In the genomic region with DNA sequence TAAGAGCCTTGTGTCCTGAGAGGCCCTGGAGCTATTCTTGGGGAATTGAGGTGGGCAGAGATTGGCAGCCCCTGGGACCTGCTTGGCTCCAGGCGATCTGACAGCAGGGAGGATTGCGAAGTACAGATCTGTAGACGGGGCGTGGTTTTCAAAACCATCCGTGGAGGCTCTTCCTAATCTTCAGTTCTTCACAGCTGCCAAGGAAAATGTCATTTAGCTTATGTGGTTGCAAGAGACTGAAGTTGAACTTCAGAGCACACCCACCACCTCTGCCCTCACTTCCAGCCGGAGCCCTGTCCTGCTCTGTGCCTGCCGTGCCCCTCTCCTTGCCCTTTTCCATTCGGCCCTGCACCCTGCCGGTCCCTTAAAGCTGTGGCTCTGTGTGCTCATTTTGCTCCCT, we compare ENCODE assay signal across 1 cellular context.
TF ChIP-seq lines count a peak whose summit lies in the region.

No MANE protein-coding gene starts in this region.

TF ChIP-seq in IMR-90, 13 proteins besides CTCF, POLR2A, EP300 and RAD21:
- TF ChIP-seq FOS (IDR thresholded peaks at IDR 0.05; ENCODE audit: low read depth, low read length) (no peak), RFX5 (IDR thresholded peaks at IDR 0.05; ENCODE audit: low read depth, low read length) (no peak), USF2 (IDR thresholded peaks at IDR 0.05; ENCODE audit: low read depth, low read length) (no peak), NFE2L2 (IDR thresholded peaks at IDR 0.05; ENCODE audit: low read depth, low read length) (no peak), RCOR1 (IDR thresholded peaks at IDR 0.05; ENCODE audit: insufficient replicate concordance, low read length) (no peak), BHLHE40 (IDR thresholded peaks at IDR 0.05; ENCODE audit: low read depth, low read length) (no peak), MAZ (IDR thresholded peaks at IDR 0.05; ENCODE audit: borderline replicate concordance, low read depth, low read length) (no peak), SMC3 (IDR thresholded peaks at IDR 0.05; ENCODE audit: low read depth, low read length) (no peak), MXI1 (IDR thresholded peaks at IDR 0.05; ENCODE audit: borderline replicate concordance, low read depth, low read length) (no peak), ELK1 (IDR thresholded peaks at IDR 0.05; ENCODE audit: borderline replicate concordance, low read depth, low read length) (no peak), CEBPB (IDR thresholded peaks at IDR 0.05; ENCODE audit: low read depth, low read length) (no peak)
